ENCODE assay signal across 1 cellular context in genomic region chr3:69746119-69746518, GRCh38.
TF ChIP-seq lines count a peak whose summit lies in the region.

No MANE protein-coding gene starts in this region.

TF ChIP-seq in SK-N-SH, 30 proteins besides CTCF, POLR2A, EP300 and RAD21 (continued from another document):
- TF ChIP-seq IRF3 (IDR thresholded peaks at IDR 0.05; ENCODE audit: low read depth, low read length) (no peak), TCF12 (IDR thresholded peaks at IDR 0.05) (no peak), YY1 (IDR thresholded peaks at IDR 0.05; ENCODE audit: low read depth) (no peak)
- TF ChIP-seq, protein P1, sequence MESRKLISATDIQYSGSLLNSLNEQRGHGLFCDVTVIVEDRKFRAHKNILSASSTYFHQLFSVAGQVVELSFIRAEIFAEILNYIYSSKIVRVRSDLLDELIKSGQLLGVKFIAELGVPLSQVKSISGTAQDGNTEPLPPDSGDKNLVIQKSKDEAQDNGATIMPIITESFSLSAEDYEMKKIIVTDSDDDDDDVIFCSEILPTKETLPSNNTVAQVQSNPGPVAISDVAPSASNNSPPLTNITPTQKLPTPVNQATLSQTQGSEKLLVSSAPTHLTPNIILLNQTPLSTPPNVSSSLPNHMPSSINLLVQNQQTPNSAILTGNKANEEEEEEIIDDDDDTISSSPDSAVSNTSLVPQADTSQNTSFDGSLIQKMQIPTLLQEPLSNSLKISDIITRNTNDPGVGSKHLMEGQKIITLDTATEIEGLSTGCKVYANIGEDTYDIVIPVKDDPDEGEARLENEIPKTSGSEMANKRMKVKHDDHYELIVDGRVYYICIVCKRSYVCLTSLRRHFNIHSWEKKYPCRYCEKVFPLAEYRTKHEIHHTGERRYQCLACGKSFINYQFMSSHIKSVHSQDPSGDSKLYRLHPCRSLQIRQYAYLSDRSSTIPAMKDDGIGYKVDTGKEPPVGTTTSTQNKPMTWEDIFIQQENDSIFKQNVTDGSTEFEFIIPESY (IDR thresholded peaks at IDR 0.05; ENCODE audit: borderline replicate concordance, low read depth), result no peak
